1 cellular context compared by ENCODE assay signal in the genomic region with DNA sequence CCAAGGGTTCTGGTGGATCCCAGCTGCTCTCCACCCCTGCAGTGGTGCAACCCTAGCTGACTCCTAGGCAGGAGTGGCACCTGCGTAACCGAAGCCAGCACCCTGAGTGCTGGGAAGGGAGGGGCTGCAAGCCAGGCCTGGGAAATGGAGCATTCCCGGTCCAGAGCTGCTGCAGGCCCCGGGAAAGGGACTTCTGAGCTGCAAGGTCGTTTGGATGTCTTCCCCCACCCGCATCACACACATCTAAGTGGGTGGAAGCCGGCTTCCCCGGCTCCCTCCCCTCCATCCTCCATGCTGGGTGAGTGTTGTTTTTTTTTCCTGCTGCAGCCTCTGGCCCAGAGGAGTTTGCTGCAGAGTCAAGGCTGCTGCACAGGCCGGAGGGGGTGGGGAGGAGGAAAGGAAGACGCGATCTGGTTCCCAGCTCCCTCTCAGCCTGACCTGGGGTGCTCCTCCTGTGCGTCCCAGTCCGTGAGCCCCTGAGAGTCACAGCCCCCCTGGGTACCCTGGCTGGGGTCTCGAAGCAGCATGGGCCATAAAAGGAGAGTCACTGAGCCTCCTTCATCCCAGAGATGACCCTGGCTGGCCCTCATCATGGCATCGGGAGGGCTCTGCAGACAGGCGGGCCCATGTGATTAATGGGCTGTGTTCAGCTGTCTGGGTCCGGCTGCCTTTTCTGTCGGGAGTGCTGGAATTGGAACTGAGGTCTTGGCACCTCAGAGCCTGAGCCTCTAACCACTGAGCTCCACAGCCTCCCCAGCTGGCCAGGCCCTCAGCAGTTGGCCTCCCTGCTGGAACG.
TF ChIP-seq lines count a peak whose summit lies in the region.

No MANE protein-coding gene starts in this region.

TF ChIP-seq in GM23338, 12 proteins besides CTCF, POLR2A, EP300 and RAD21 (continued from another document):
- TF ChIP-seq, protein P1, sequence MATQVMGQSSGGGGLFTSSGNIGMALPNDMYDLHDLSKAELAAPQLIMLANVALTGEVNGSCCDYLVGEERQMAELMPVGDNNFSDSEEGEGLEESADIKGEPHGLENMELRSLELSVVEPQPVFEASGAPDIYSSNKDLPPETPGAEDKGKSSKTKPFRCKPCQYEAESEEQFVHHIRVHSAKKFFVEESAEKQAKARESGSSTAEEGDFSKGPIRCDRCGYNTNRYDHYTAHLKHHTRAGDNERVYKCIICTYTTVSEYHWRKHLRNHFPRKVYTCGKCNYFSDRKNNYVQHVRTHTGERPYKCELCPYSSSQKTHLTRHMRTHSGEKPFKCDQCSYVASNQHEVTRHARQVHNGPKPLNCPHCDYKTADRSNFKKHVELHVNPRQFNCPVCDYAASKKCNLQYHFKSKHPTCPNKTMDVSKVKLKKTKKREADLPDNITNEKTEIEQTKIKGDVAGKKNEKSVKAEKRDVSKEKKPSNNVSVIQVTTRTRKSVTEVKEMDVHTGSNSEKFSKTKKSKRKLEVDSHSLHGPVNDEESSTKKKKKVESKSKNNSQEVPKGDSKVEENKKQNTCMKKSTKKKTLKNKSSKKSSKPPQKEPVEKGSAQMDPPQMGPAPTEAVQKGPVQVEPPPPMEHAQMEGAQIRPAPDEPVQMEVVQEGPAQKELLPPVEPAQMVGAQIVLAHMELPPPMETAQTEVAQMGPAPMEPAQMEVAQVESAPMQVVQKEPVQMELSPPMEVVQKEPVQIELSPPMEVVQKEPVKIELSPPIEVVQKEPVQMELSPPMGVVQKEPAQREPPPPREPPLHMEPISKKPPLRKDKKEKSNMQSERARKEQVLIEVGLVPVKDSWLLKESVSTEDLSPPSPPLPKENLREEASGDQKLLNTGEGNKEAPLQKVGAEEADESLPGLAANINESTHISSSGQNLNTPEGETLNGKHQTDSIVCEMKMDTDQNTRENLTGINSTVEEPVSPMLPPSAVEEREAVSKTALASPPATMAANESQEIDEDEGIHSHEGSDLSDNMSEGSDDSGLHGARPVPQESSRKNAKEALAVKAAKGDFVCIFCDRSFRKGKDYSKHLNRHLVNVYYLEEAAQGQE (IDR thresholded peaks at IDR 0.05; ENCODE audit: unreplicated experiment) = no peak
- TF ChIP-seq EZH2phosphoT487 (IDR thresholded peaks at IDR 0.05; ENCODE audit: unreplicated experiment) (no peak), EZH2 (IDR thresholded peaks at IDR 0.05; ENCODE audit: low read depth, unreplicated experiment) (no peak), POLR2AphosphoS5 (IDR thresholded peaks at IDR 0.05; ENCODE audit: low read depth) (no peak), CREB1 (CRISPR knock-in tag; IDR thresholded peaks at IDR 0.05; ENCODE audit: low read depth) (no peak), ZNF114 (CRISPR knock-in tag; IDR thresholded peaks at IDR 0.05) (no peak)
- TF ChIP-seq, protein P2, sequence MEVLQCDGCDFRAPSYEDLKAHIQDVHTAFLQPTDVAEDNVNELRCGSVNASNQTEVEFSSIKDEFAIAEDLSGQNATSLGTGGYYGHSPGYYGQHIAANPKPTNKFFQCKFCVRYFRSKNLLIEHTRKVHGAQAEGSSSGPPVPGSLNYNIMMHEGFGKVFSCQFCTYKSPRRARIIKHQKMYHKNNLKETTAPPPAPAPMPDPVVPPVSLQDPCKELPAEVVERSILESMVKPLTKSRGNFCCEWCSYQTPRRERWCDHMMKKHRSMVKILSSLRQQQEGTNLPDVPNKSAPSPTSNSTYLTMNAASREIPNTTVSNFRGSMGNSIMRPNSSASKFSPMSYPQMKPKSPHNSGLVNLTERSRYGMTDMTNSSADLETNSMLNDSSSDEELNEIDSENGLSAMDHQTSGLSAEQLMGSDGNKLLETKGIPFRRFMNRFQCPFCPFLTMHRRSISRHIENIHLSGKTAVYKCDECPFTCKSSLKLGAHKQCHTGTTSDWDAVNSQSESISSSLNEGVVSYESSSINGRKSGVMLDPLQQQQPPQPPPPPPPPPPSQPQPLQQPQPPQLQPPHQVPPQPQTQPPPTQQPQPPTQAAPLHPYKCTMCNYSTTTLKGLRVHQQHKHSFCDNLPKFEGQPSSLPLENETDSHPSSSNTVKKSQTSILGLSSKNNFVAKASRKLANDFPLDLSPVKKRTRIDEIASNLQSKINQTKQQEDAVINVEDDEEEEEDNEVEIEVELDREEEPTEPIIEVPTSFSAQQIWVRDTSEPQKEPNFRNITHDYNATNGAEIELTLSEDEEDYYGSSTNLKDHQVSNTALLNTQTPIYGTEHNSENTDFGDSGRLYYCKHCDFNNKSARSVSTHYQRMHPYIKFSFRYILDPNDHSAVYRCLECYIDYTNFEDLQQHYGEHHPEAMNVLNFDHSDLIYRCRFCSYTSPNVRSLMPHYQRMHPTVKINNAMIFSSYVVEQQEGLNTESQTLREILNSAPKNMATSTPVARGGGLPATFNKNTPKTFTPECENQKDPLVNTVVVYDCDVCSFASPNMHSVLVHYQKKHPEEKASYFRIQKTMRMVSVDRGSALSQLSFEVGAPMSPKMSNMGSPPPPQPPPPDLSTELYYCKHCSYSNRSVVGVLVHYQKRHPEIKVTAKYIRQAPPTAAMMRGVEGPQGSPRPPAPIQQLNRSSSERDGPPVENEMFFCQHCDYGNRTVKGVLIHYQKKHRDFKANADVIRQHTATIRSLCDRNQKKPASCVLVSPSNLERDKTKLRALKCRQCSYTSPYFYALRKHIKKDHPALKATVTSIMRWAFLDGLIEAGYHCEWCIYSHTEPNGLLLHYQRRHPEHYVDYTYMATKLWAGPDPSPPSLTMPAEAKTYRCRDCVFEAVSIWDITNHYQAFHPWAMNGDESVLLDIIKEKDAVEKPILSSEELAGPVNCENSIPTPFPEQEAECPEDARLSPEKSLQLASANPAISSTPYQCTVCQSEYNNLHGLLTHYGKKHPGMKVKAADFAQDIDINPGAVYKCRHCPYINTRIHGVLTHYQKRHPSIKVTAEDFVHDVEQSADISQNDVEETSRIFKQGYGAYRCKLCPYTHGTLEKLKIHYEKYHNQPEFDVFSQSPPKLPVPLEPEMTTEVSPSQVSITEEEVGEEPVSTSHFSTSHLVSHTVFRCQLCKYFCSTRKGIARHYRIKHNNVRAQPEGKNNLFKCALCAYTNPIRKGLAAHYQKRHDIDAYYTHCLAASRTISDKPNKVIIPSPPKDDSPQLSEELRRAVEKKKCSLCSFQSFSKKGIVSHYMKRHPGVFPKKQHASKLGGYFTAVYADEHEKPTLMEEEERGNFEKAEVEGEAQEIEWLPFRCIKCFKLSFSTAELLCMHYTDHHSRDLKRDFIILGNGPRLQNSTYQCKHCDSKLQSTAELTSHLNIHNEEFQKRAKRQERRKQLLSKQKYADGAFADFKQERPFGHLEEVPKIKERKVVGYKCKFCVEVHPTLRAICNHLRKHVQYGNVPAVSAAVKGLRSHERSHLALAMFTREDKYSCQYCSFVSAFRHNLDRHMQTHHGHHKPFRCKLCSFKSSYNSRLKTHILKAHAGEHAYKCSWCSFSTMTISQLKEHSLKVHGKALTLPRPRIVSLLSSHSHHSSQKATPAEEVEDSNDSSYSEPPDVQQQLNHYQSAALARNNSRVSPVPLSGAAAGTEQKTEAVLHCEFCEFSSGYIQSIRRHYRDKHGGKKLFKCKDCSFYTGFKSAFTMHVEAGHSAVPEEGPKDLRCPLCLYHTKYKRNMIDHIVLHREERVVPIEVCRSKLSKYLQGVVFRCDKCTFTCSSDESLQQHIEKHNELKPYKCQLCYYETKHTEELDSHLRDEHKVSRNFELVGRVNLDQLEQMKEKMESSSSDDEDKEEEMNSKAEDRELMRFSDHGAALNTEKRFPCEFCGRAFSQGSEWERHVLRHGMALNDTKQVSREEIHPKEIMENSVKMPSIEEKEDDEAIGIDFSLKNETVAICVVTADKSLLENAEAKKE (CRISPR knock-in tag; IDR thresholded peaks at IDR 0.05) = no peak
